10 cellular contexts compared by ENCODE assay signal in the genomic region with DNA sequence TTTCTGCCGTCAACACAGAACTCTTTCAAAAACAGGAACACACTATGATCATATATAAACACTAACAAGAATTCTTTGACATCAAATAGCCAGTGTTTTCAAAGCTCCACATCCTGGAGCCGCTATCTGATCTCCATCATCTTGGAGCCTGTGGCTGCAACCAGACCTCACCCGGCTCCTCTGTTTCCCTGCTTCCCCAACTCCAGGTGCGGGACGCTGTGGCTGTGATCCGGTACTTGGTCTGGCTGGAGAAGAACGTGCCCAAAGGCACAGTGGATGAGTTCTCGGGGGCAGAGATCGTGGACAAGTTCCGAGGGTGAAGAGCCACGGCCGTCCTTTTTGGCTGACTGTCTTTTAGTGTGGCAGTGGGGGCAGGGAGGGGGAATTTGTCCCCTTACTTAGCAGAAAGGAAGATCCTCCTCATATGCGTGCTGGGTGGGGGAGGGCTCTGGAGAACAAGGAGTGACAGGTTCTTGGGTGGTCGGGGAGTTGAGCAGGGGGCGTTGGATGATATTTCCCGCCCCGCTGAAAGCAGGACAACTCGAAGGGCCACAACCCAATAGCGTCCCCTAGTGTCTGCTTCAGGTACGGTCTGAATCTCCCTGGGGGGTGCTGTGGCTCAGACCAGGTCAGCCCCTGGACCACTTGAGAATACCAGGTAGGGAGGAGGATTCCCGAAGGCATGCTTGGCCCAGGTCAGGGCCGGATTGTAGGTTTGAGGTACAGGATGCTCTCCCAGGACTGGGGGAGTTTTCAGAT. TPM values are rescaled to one million over a fixed set of nuclear protein-coding genes. Genes with fewer than 3 reads are reported as not detected.
DNase-seq lines count a peak whose midpoint lies in the region; ATAC-seq and TF ChIP-seq lines count a peak whose summit lies in the region.
"Had no signal": no experiment of that assay in that cellular context is flagged by ENCODE, and none has a peak within 500 bp of the region (broad histone marks: within the 10 kb centered on the region; RNA-seq: fewer than 3 reads in every experiment).

No MANE protein-coding gene starts in this region.

- TF ChIP-seq CTCF in AG04449 (IDR thresholded peaks at IDR 0.05; ENCODE audit: insufficient read depth, low read length, missing control alignments) (peak; percentile 6), GM12864 (IDR thresholded peaks at IDR 0.05; ENCODE audit: low read depth, low read length, missing control alignments) (peak; percentile 64), foreskin fibroblast (IDR thresholded peaks at IDR 0.05; ENCODE audit: low read depth, low read length) (peak; percentile 19), left lung (IDR thresholded peaks at IDR 0.05) (no peak)

- intact Hi-C loops in left lung (cut with DNase I) = no loop called here

- POLR2A ChIA-PET in AG04449 (lab: Yijun Ruan, JAX) = no interaction called here

- H3K27me3 ChIP-seq in left lung = no peaks in the 10 kb centered on the region
- H3K27me3 ChIP-seq in MG63 = no peaks in the 10 kb centered on the region

- no peak overlapping the region for H3K27ac ChIP-seq in left lung

- in situ Hi-C loops in SK-MEL-5 (cut with HindIII; ENCODE audit: low pct_unique_long_range_greater_than_20kb, low sequenced_read_pairs) = no loop called here

- DNase-seq in AG04449 (ENCODE audit: low read depth, low spot score) (no peak), GM12864 (ENCODE audit: low read depth) (no peak), SK-MEL-5 (ENCODE audit: low read depth, low spot score) (peak; percentile 14), foreskin fibroblast (no peak), NOMO-1 treated with dmso at 0.1 percent for 144 hours (lab: John Stamatoyannopoulos, UW; ENCODE audit: unreplicated experiment) (no peak), left lung (no peak), NCI-H1092 treated with DMSO at 0.1 percent for 48 hours (lab: John Stamatoyannopoulos, UW) (no peak), MG63 (no peak)
- DNase-seq: foreskin melanocyte, NCI-H2107 had no signal

- H3K36me3 ChIP-seq in left lung (no peaks in the 10 kb centered on the region), MG63 (no peaks in the 10 kb centered on the region)

- H3K4me1 ChIP-seq in left lung = peaks cover 0 to 17% of the 10 kb centered on the region in 2 donors

- no peak for ATAC-seq in left lung

- no peak overlapping the region for H3K4me3 ChIP-seq in AG04449 (ENCODE audit: low read depth, low read length)
- no peak overlapping the region for H3K4me3 ChIP-seq in GM12864 (ENCODE audit: low read depth, low read length)
- H3K4me3 ChIP-seq in foreskin fibroblast (ENCODE audit: low read depth in 1 of 2, low read length in 2 of 2) = no peak overlapping the region
- H3K4me3 ChIP-seq in left lung = no peak overlapping the region
- no peak overlapping the region for H3K4me3 ChIP-seq in MG63

- H3K9me3 ChIP-seq in left lung (no peaks in the 10 kb centered on the region), MG63 (no peaks in the 10 kb centered on the region)

- CTCF ChIA-PET in AG04449 (lab: Yijun Ruan, JAX) = interaction anchor here (1.0 kb wide), 2 partner anchors 16 to 33 kb away, joined by 3 read pairs; a partner anchor contains a TSS

RNA-seq across cellular contexts. Expression of a gene that starts 15.7 kb away (rescaled TPM):
- not detected in 2 replicates for total RNA-seq in SK-MEL-5 (2014; rRNA removed; shearing (Covaris generic))
- 0.03 TPM in 1 of 2 replicates, not detected in the other for polyA plus RNA-seq in SK-MEL-5 (2015; cell fraction: cytosol; rRNA removed)
- not detected in 2 replicates for polyA plus RNA-seq in SK-MEL-5 (2015; cell fraction: nucleus; rRNA removed)
- 1 to 10 TPM; 2.6 to 2.9 TPM for total RNA-seq in left lung
- not detected in 2 replicates for total RNA-seq in MG63 (2014; rRNA removed; shearing (Covaris generic); ENCODE audit: low replicate concordance)

RNA-seq across cellular contexts. Expression of a gene that starts 25.3 kb away (rescaled TPM):
- total RNA-seq in SK-MEL-5 (2014; rRNA removed; shearing (Covaris generic)) = not detected in 2 replicates
- polyA plus RNA-seq in SK-MEL-5 (2015; cell fraction: cytosol; rRNA removed) = not detected in 2 replicates
- not detected in 2 replicates for polyA plus RNA-seq in SK-MEL-5 (2015; cell fraction: nucleus; rRNA removed)
- 10 to 100 TPM; 17.1 to 62.9 TPM for total RNA-seq in left lung
- total RNA-seq in MG63 (2014; rRNA removed; shearing (Covaris generic); ENCODE audit: low replicate concordance) = not detected in 2 replicates

Comparison
In these comparisons a context has a peak if more than half of its experiments do, and no peak if none do; other contexts are left out.
1. CTCF ChIP-seq: peak in AG04449 (single experiment), GM12864 (single experiment) and foreskin fibroblast (single experiment); none in left lung (0 of 2).
2. RNA of a gene that starts 25.3 kb away (total RNA-seq): 17.1 to 62.9 TPM in left lung; not detected in SK-MEL-5 and not detected in MG63; every median in the first group is over 10 times any median in the second.